Comparison of ENCODE assay signal across 11 cellular contexts in genomic region chr4:76658231-76659102, GRCh38.
DNase-seq lines count a peak whose midpoint lies in the region; ATAC-seq and TF ChIP-seq lines count a peak whose summit lies in the region.
"Had no signal": no experiment of that assay in that cellular context is flagged by ENCODE, and none has a peak within 500 bp of the region (broad histone marks: within the 10 kb centered on the region; RNA-seq: fewer than 3 reads in every experiment).

No MANE protein-coding gene starts in this region.

- H3K36me3 ChIP-seq in BJ (ENCODE audit: control insufficient read depth, insufficient read depth, low read length) = no peaks in the 10 kb centered on the region

- CTCF ChIA-PET in BJ (lab: Yijun Ruan, JAX) = interaction anchor here (0.5 to 1.6 kb wide), 12 partner anchors 32 to 329 kb away, joined by 3 to 8 read pairs (median 3); no protein-coding TSS in a partner anchor

- DNase-seq in BJ (ENCODE audit: low read depth) (peak; percentile 84), SK-MEL-5 (ENCODE audit: low read depth, low spot score) (peak; percentile 27), glomerular visceral epithelial cell (ENCODE audit: extremely low spot score) (peak; percentile 74), NOMO-1 treated with dmso at 0.1 percent for 144 hours (lab: John Stamatoyannopoulos, UW; ENCODE audit: unreplicated experiment) (no peak), islet precursor cell (no peak)
- DNase-seq: effector memory CD4-positive, alpha-beta T cell had no signal

- H3K27me3 ChIP-seq in BJ (ENCODE audit: control insufficient read depth, insufficient read depth, low read length) = no peaks in the 10 kb centered on the region

- ATAC-seq in HG02623 (IDR thresholded peaks at IDR 0.05; ENCODE audit: unreplicated experiment) = peak; percentile 40
- ATAC-seq in GM19395 (IDR thresholded peaks at IDR 0.05; ENCODE audit: unreplicated experiment) = no peak
- no peak for ATAC-seq in GM21576 (IDR thresholded peaks at IDR 0.05; ENCODE audit: unreplicated experiment)
- ATAC-seq: HepG2, Panc1 had no signal

- no peak overlapping the region for H3K4me3 ChIP-seq in BJ (ENCODE audit: low read depth, low read length)

- in situ Hi-C loops in SK-MEL-5 (cut with HindIII; ENCODE audit: low pct_unique_long_range_greater_than_20kb, low sequenced_read_pairs) = no loop called here

- TF ChIP-seq CTCF in BJ (IDR thresholded peaks at IDR 0.05; ENCODE audit: insufficient read depth, low read depth, low read length) = no peak

- POLR2A ChIA-PET in BJ (lab: Charles Lee) = interaction anchor here (0.6 to 1.2 kb wide), 5 partner anchors 73 to 97 kb away, joined by 3 to 9 read pairs (median 3); no protein-coding TSS in a partner anchor

Comparison
In these comparisons a context has a peak if more than half of its experiments do, and no peak if none do; other contexts are left out.
1. DNase-seq: peak in BJ (single experiment), SK-MEL-5 (single experiment) and glomerular visceral epithelial cell (single experiment); none in NOMO-1 treated with dmso at 0.1 percent for 144 hours (single experiment) and islet precursor cell (single experiment).